In the genomic region with DNA sequence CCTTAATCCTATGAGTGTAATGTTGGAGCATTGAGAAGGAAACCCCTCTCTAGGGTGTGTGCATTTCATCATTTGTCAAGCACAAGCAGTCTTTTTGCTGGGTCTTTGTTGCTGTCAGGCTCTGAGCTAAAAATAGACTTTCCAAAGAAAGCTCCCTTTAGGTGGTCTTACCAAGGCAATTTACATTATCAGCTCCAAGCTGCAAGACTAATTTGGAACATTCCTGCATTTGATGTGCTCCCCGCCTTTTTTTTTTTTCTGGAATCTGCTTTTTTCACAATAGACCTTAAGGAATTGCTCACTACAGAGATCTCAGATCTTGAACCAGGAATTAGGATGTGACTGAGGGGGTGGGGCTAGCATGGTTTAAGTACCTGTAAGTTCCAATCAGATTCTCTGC, we compare ENCODE assay signal across 19 cellular contexts.
"Had no signal": no experiment of that assay in that cellular context is flagged by ENCODE, and none has a peak within 500 bp of the region (broad histone marks: within the 10 kb centered on the region; RNA-seq: fewer than 3 reads in every experiment).

No MANE protein-coding gene starts in this region.

- H3K27ac ChIP-seq: ascending aorta, brain microvascular endothelial cell, foreskin keratinocyte, prostate gland, spleen, thoracic aorta, upper lobe of left lung, VCaP had no signal

- H3K4me3 ChIP-seq: ascending aorta, prostate gland, spleen, thoracic aorta, upper lobe of left lung had no signal

- DNase-seq: activated CD4-positive, alpha-beta T cell treated with anti-CD3 and anti-CD28 coated beads, Interleukin-2, amount 50 U/mL, for 1 hour; activated CD4-positive, CD25-positive, alpha-beta regulatory T cell treated with anti-CD3 and anti-CD28 coated beads, Interleukin-2, amount 50 U/mL, for 72 hours; activated CD8-positive, alpha-beta T cell treated with anti-CD3 and anti-CD28 coated beads, Interleukin-2, amount 10 ng/mL, durations not matched to agents 7 days and 5 days; brain microvascular endothelial cell; effector memory CD4-positive, alpha-beta T cell; foreskin keratinocyte; left colon; naive B cell; spleen; stimulated activated CD4-positive, alpha-beta T cell treated with anti-CD3 and anti-CD28 coated beads, Interleukin-4, amount 100 ng/mL, for 1 hour; stimulated activated naive CD4-positive, alpha-beta T cell treated with Interleukin-2 at 50 U/mL for 16 hours; upper lobe of left lung had no signal

- H3K4me1 ChIP-seq: ascending aorta, foreskin keratinocyte, prostate gland, spleen, upper lobe of left lung had no signal

- H3K9me3 ChIP-seq: prostate gland, thoracic aorta, upper lobe of left lung had no signal

- ATAC-seq: activated CD8-positive, alpha-beta T cell treated with anti-CD3 and anti-CD28 coated beads, Interleukin-2, amount 10 ng/mL, durations not matched to agents 7 days and 5 days; activated naive CD4-positive, alpha-beta T cell treated with anti-CD3 and anti-CD28 coated beads, Interleukin-2, amount 50 U/mL, for 72 hours; foreskin keratinocyte; left colon had no signal

- H3K27me3 ChIP-seq: ascending aorta, brain microvascular endothelial cell, spleen, upper lobe of left lung had no signal

- H3K36me3 ChIP-seq: ascending aorta, brain microvascular endothelial cell, prostate gland, spleen, thoracic aorta, upper lobe of left lung had no signal

- FAIRE-seq: colon, keratinocyte had no signal
